ENCODE assay signal across 1 cellular context in the genomic region with DNA sequence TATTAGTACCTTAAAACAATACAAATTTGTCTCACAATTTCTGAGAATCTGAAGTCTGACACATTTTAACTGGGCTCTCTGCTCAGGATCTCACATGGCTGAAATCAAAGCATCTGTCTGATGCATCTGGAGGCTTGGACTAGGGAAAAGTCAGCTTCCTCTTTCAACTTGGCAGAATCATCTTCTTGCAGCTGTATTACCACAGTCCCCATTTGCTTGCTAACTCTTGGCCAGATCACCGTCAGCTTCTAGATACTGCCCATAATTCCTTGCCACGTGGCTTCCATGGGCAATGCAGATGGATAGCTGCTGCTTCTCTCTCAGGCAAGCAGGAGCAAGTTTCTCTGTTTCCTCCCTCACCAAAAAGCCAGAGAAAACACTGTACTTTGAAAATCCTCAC.
TF ChIP-seq lines count a peak whose summit lies in the region.

No MANE protein-coding gene starts in this region.

TF ChIP-seq in GM23338, 12 proteins besides CTCF, POLR2A, EP300 and RAD21 (continued from another document):
- TF ChIP-seq ZNF462 (CRISPR knock-in tag; IDR thresholded peaks at IDR 0.05) (no peak), ETS1 (IDR thresholded peaks at IDR 0.05) (no peak), JUNB (IDR thresholded peaks at IDR 0.05; ENCODE audit: unreplicated experiment) (no peak), POLR2AphosphoS5 (IDR thresholded peaks at IDR 0.05; ENCODE audit: low read depth) (no peak), ZNF331 (CRISPR knock-in tag; IDR thresholded peaks at IDR 0.05; ENCODE audit: low read depth) (no peak), ZNF114 (CRISPR knock-in tag; IDR thresholded peaks at IDR 0.05) (no peak)
